In the genomic region with DNA sequence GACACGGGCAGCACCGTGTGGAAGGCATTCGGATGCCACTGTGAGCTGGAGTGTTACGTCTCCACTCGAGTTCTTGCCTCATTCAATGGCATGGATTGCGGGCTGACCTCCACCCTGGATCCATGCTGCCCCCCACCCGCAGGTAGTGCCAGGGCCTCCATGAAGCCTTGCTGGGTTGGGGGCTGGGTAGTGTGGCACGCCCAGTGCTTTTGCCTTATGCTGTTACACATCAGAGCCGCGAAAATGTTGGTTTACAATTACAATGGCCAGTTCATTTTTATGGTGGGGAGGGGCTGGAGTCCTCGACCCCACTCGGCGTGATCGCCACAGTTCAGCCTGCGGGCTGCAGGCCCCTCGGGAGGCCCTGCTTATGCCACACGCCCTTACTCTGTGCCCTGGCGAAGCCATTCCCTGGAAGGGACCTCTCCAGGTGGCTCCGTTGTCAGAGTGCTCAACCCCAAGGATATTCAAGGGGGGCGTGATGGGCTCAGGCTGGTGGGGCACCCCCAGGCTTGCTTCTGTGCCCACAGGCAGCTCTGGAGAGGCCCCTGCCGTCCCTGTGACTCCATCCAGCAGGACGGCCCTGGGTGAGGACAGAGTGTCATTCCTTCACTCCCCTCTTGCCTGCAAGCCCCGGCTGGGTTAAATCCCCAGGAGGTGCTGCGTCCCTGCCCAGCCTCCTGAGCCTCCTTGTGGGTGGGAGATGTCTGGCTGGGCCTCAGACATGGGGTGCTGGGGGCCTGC, we compare ENCODE assay signal across 20 cellular contexts. TPM values are rescaled to one million over a fixed set of nuclear protein-coding genes. Genes with fewer than 3 reads are reported as not detected.
DNase-seq lines count a peak whose midpoint lies in the region; TF ChIP-seq lines count a peak whose summit lies in the region.
"Had no signal": no experiment of that assay in that cellular context is flagged by ENCODE, and none has a peak within 500 bp of the region (broad histone marks: within the 10 kb centered on the region; RNA-seq: fewer than 3 reads in every experiment).

No MANE protein-coding gene starts in this region.

- H3K27me3 ChIP-seq in thyroid gland: no peaks in the 10 kb centered on the region
- H3K27me3 ChIP-seq: hepatocyte, testis had no signal

- peak overlapping the region; percentile 52 for H3K27ac Mint-ChIP-seq in activated naive CD4-positive, alpha-beta T cell treated with anti-CD3 and anti-CD28 coated beads, Interleukin-2, amount 10 ng/mL, durations not matched to agents 7 days and 5 days
- H3K27ac Mint-ChIP-seq in endothelial cell (ENCODE audit: unreplicated experiment): no peak overlapping the region
- H3K27ac Mint-ChIP-seq: activated naive CD8-positive, alpha-beta T cell treated with anti-CD3 and anti-CD28 coated beads for 36 hours; activated T-helper 17 cell treated with anti-CD3 and anti-CD28 coated beads, Interleukin-2, amount 50 U/mL, for 72 hours had no signal

- no peaks in the 10 kb centered on the region for H3K9me3 ChIP-seq in thyroid gland
- H3K9me3 ChIP-seq: testis had no signal

- CTCF ChIA-PET in activated naive CD4-positive, alpha-beta T cell treated with anti-CD3 and anti-CD28 coated beads, Interleukin-2, amount 10 ng/mL, durations not matched to agents 7 days and 5 days (lab: Charles Lee): interaction anchor here (1.2 kb wide), 1 partner anchor 8 kb away, joined by 3 read pairs; no protein-coding TSS in a partner anchor

- no peak for TF ChIP-seq POLR2A in thyroid gland (IDR thresholded peaks at IDR 0.05)

- peaks cover 0 to 7% of the 10 kb centered on the region in 2 donors for H3K36me3 ChIP-seq in thyroid gland

- H3K36me3 Mint-ChIP-seq in activated naive CD4-positive, alpha-beta T cell treated with anti-CD3 and anti-CD28 coated beads, Interleukin-2, amount 10 ng/mL, durations not matched to agents 7 days and 5 days: peaks cover 20% of the 10 kb centered on the region
- peaks cover 4% of the 10 kb centered on the region for H3K36me3 Mint-ChIP-seq in endothelial cell (ENCODE audit: low read depth, unreplicated experiment)

- H3K9me3 Mint-ChIP-seq in activated naive CD4-positive, alpha-beta T cell treated with anti-CD3 and anti-CD28 coated beads, Interleukin-2, amount 10 ng/mL, durations not matched to agents 7 days and 5 days: no peaks in the 10 kb centered on the region
- no peaks in the 10 kb centered on the region for H3K9me3 Mint-ChIP-seq in endothelial cell (ENCODE audit: unreplicated experiment)
- H3K9me3 Mint-ChIP-seq: activated naive CD8-positive, alpha-beta T cell treated with anti-CD3 and anti-CD28 coated beads for 36 hours; activated T-helper 17 cell treated with anti-CD3 and anti-CD28 coated beads, Interleukin-2, amount 50 U/mL, for 72 hours; CD8-positive, alpha-beta memory T cell; central memory CD8-positive, alpha-beta T cell; neural crest cell had no signal

- no peak overlapping the region for H3K4me3 Mint-ChIP-seq in activated naive CD4-positive, alpha-beta T cell treated with anti-CD3 and anti-CD28 coated beads, Interleukin-2, amount 10 ng/mL, durations not matched to agents 7 days and 5 days
- H3K4me3 Mint-ChIP-seq in endothelial cell (ENCODE audit: unreplicated experiment): no peak overlapping the region
- H3K4me3 Mint-ChIP-seq: activated naive CD8-positive, alpha-beta T cell treated with anti-CD3 and anti-CD28 coated beads for 36 hours; activated T-helper 17 cell treated with anti-CD3 and anti-CD28 coated beads, Interleukin-2, amount 50 U/mL, for 72 hours; CD8-positive, alpha-beta memory T cell; central memory CD8-positive, alpha-beta T cell; neural crest cell had no signal

- H3K4me1 Mint-ChIP-seq in activated naive CD4-positive, alpha-beta T cell treated with anti-CD3 and anti-CD28 coated beads, Interleukin-2, amount 10 ng/mL, durations not matched to agents 7 days and 5 days: peaks cover 24% of the 10 kb centered on the region
- peaks cover 21% of the 10 kb centered on the region for H3K4me1 Mint-ChIP-seq in endothelial cell (ENCODE audit: unreplicated experiment)
- H3K4me1 Mint-ChIP-seq: activated T-helper 17 cell treated with anti-CD3 and anti-CD28 coated beads, Interleukin-2, amount 50 U/mL, for 72 hours; central memory CD8-positive, alpha-beta T cell; neural crest cell had no signal

- intact Hi-C loops in thyroid gland (cut with DNase I): no loop called here

- no peak for DNase-seq in activated naive CD4-positive, alpha-beta T cell treated with anti-CD3 and anti-CD28 coated beads, Interleukin-2, amount 10 ng/mL, durations not matched to agents 7 days and 5 days
- DNase-seq in activated naive CD4-positive, alpha-beta T cell (lab: John Stamatoyannopoulos, UW): no peak
- DNase-seq in NCI-H2029 treated with DMSO at 0.1 percent for 48 hours (lab: John Stamatoyannopoulos, UW) (peak; percentile 78), epithelial cell of prostate (ENCODE audit: low read depth, low spot score) (no peak), thyroid gland (no peak), germinal center (ENCODE audit: low spot score) (no peak), NOMO-1 (lab: John Stamatoyannopoulos, UW; ENCODE audit: unreplicated experiment in 2 of 2) (no peak), endothelial cell (ENCODE audit: low spot score) (no peak)
- DNase-seq: activated naive CD8-positive, alpha-beta T cell treated with anti-CD3 and anti-CD28 coated beads for 36 hours; CD8-positive, alpha-beta memory T cell; foreskin fibroblast; MV-4-11; OCI-M1; SIG-M5; stimulated activated CD4-positive, alpha-beta T cell treated with anti-CD3 and anti-CD28 coated beads, Interleukin-1b, Interleukin-23, amount 100 ng/mL, for 48 hours; testis had no signal

- WGBS in thyroid gland, 2 donors: 58 to 89% methylated on average over 7 to 15 of the region's 24 CpGs

- peaks cover 34 to 48% of the 10 kb centered on the region in 2 donors for H3K4me1 ChIP-seq in thyroid gland
- H3K4me1 ChIP-seq: testis had no signal

- TF ChIP-seq CTCF in thyroid gland (IDR thresholded peaks at IDR 0.05): no peak
- TF ChIP-seq CTCF in endothelial cell (IDR thresholded peaks at IDR 0.05; ENCODE audit: unreplicated experiment): no peak

- H3K4me3 ChIP-seq in thyroid gland (replicated peaks in 1 of 3): no peak overlapping the region
- H3K4me3 ChIP-seq: hepatocyte, testis had no signal

- H3K27ac ChIP-seq in epithelial cell of prostate (peak overlapping the region; percentile 74), thyroid gland (peak overlapping the region; percentile 83 to 95 (median 93))
- H3K27ac ChIP-seq: hepatocyte, testis had no signal

- H3K27me3 Mint-ChIP-seq in activated naive CD4-positive, alpha-beta T cell treated with anti-CD3 and anti-CD28 coated beads, Interleukin-2, amount 10 ng/mL, durations not matched to agents 7 days and 5 days: no peaks in the 10 kb centered on the region
- no peaks in the 10 kb centered on the region for H3K27me3 Mint-ChIP-seq in endothelial cell (ENCODE audit: unreplicated experiment)
- H3K27me3 Mint-ChIP-seq: activated naive CD8-positive, alpha-beta T cell treated with anti-CD3 and anti-CD28 coated beads for 36 hours; activated T-helper 17 cell treated with anti-CD3 and anti-CD28 coated beads, Interleukin-2, amount 50 U/mL, for 72 hours; CD8-positive, alpha-beta memory T cell; central memory CD8-positive, alpha-beta T cell had no signal

RNA-seq across cellular contexts. Expression of a gene that starts 14.8 kb away (rescaled TPM):
- total RNA-seq in thyroid gland (10 to 100 TPM; 58.3 to 81.3 (median 68.2) TPM), endothelial cell (ENCODE audit: unreplicated experiment) (45.9 TPM)

RNA-seq across cellular contexts. Expression of a gene that starts 14.9 kb away (rescaled TPM):
- total RNA-seq in thyroid gland: 100 to 1,000 TPM in 2 of 4 donors, 10 to 100 TPM in 2; 26.3 to 133 (median 85.8) TPM
- 30.6 TPM for total RNA-seq in endothelial cell (ENCODE audit: unreplicated experiment)

RNA-seq across cellular contexts. Expression of a gene that starts 19.6 kb away (rescaled TPM):
- total RNA-seq in thyroid gland (100 to 1,000 TPM in 3 of 4 donors, 10 to 100 TPM in 1; 95.5 to 136 (median 126) TPM), endothelial cell (ENCODE audit: unreplicated experiment) (45.3 TPM)

RNA-seq across cellular contexts. Expression of a gene that starts 50.8 kb away (rescaled TPM):
- total RNA-seq in thyroid gland (10 to 100 TPM; 27.7 to 39.1 (median 35.1) TPM), endothelial cell (ENCODE audit: unreplicated experiment) (6.1 TPM)
